ENCODE assay signal across 8 cellular contexts in genomic region chr2:113755690-113756063, GRCh38. TPM values are rescaled to one million over a fixed set of nuclear protein-coding genes. Genes with fewer than 3 reads are reported as not detected.
A peak's percentile ranks its signal among the peaks of the same experiment; 100 is the strongest.
DNase-seq lines count a peak whose midpoint lies in the region; ATAC-seq lines count a peak whose summit lies in the region.

No MANE protein-coding gene starts in this region.

- H3K9me3 Mint-ChIP-seq in activated naive CD8-positive, alpha-beta T cell treated with anti-CD3 and anti-CD28 coated beads, Interleukin-2, amount 50 U/mL, for 24 hours: no peaks in the 10 kb centered on the region
- no peaks in the 10 kb centered on the region for H3K9me3 Mint-ChIP-seq in immature natural killer cell
- no peaks in the 10 kb centered on the region for H3K9me3 Mint-ChIP-seq in stimulated activated naive B cell treated with anti-CD40 and anti-IgM and Interleukin-4, amounts not matched to agents 10 μg/mL and 1 μg/mL and 100 μg/mL, for 72 hours

- peak overlapping the region; percentile 81 for H3K27ac Mint-ChIP-seq in activated naive CD8-positive, alpha-beta T cell treated with anti-CD3 and anti-CD28 coated beads, Interleukin-2, amount 50 U/mL, for 24 hours
- peak overlapping the region; percentile 80 to 98 (median 94) for H3K27ac Mint-ChIP-seq in immature natural killer cell
- peak overlapping the region; percentile 98 for H3K27ac Mint-ChIP-seq in stimulated activated naive B cell treated with anti-CD40 and anti-IgM and Interleukin-4, amounts not matched to agents 10 μg/mL and 1 μg/mL and 100 μg/mL, for 72 hours

- ATAC-seq in activated naive CD8-positive, alpha-beta T cell treated with anti-CD3 and anti-CD28 coated beads, Interleukin-2, amount 50 U/mL, for 24 hours: no peak
- no peak for ATAC-seq in stimulated activated naive B cell treated with anti-CD40 and anti-IgM and Interleukin-4, amounts not matched to agents 10 μg/mL and 1 μg/mL and 100 μg/mL, for 72 hours (replicated peaks)
- ATAC-seq in GM18873 (IDR thresholded peaks at IDR 0.05; ENCODE audit: low FRiP score, unreplicated experiment): no peak

- H3K4me3 Mint-ChIP-seq in activated naive CD8-positive, alpha-beta T cell treated with anti-CD3 and anti-CD28 coated beads, Interleukin-2, amount 50 U/mL, for 24 hours: peak overlapping the region; percentile 90
- peak overlapping the region; percentile 93 to 100 (median 97) for H3K4me3 Mint-ChIP-seq in immature natural killer cell
- peak overlapping the region; percentile 88 to 96 for H3K4me3 Mint-ChIP-seq in stimulated activated naive B cell treated with anti-CD40 and anti-IgM and Interleukin-4, amounts not matched to agents 10 μg/mL and 1 μg/mL and 100 μg/mL, for 72 hours

- H3K27me3 Mint-ChIP-seq in activated naive CD8-positive, alpha-beta T cell treated with anti-CD3 and anti-CD28 coated beads, Interleukin-2, amount 50 U/mL, for 24 hours: no peaks in the 10 kb centered on the region
- peaks cover 7 to 13% (median 9%) of the 10 kb centered on the region in 3 donors for H3K27me3 Mint-ChIP-seq in immature natural killer cell (ENCODE audit: low read depth in 3 of 3)
- no peaks in the 10 kb centered on the region for H3K27me3 Mint-ChIP-seq in stimulated activated naive B cell treated with anti-CD40 and anti-IgM and Interleukin-4, amounts not matched to agents 10 μg/mL and 1 μg/mL and 100 μg/mL, for 72 hours

- DNase-seq in ELF-1 (ENCODE audit: low read depth, low spot score) (peak; percentile 6), immature natural killer cell (no peak)
- no peak for DNase-seq in Jurkat, Clone E6-1 (ENCODE audit: low read depth, low spot score)
- no peak for DNase-seq in activated naive CD8-positive, alpha-beta T cell treated with anti-CD3 and anti-CD28 coated beads, Interleukin-2, amount 50 U/mL, for 24 hours
- DNase-seq in stimulated activated naive B cell treated with anti-CD40 and anti-IgM and Interleukin-4, amounts not matched to agents 10 μg/mL and 1 μg/mL and 100 μg/mL, for 72 hours: no peak
- no peak for DNase-seq in effector CD8-positive, alpha-beta T cell (lab: John Stamatoyannopoulos, UW)
- no peak for DNase-seq in NK-92 treated with Interleukin-12 subunit alpha and Interleukin-12 subunit beta, amount 100 ng/mL, for 24 hours (lab: John Stamatoyannopoulos, UW)

- peak overlapping the region; percentile 63 for H3K4me3 ChIP-seq in Jurkat, Clone E6-1 (ENCODE audit: low read length)

- peaks cover 31% of the 10 kb centered on the region for H3K4me1 Mint-ChIP-seq in activated naive CD8-positive, alpha-beta T cell treated with anti-CD3 and anti-CD28 coated beads, Interleukin-2, amount 50 U/mL, for 24 hours
- peaks cover 27 to 42% of the 10 kb centered on the region in 2 donors for H3K4me1 Mint-ChIP-seq in immature natural killer cell
- H3K4me1 Mint-ChIP-seq in stimulated activated naive B cell treated with anti-CD40 and anti-IgM and Interleukin-4, amounts not matched to agents 10 μg/mL and 1 μg/mL and 100 μg/mL, for 72 hours: peaks cover 13 to 25% of the 10 kb centered on the region in 2 donors

- peaks cover 15% of the 10 kb centered on the region for H3K36me3 Mint-ChIP-seq in activated naive CD8-positive, alpha-beta T cell treated with anti-CD3 and anti-CD28 coated beads, Interleukin-2, amount 50 U/mL, for 24 hours (ENCODE audit: low read depth)
- peaks cover 0 to 12% (median 6%) of the 10 kb centered on the region in 3 donors for H3K36me3 Mint-ChIP-seq in immature natural killer cell
- H3K36me3 Mint-ChIP-seq in stimulated activated naive B cell treated with anti-CD40 and anti-IgM and Interleukin-4, amounts not matched to agents 10 μg/mL and 1 μg/mL and 100 μg/mL, for 72 hours: peaks cover 14 to 16% of the 10 kb centered on the region in 2 donors

RNA-seq across cellular contexts. Expression of gene SLC35F5, which starts 0.8 kb away (rescaled TPM):
- polyA plus RNA-seq in Jurkat, Clone E6-1 (2012; ENCODE audit: insufficient read depth, insufficient read length): 7.8 TPM
- polyA plus RNA-seq in immature natural killer cell: 10 to 100 TPM; 10.4 to 11.9 (median 10.5) TPM
